ENCODE assay signal across 1 cellular context in the genomic region with DNA sequence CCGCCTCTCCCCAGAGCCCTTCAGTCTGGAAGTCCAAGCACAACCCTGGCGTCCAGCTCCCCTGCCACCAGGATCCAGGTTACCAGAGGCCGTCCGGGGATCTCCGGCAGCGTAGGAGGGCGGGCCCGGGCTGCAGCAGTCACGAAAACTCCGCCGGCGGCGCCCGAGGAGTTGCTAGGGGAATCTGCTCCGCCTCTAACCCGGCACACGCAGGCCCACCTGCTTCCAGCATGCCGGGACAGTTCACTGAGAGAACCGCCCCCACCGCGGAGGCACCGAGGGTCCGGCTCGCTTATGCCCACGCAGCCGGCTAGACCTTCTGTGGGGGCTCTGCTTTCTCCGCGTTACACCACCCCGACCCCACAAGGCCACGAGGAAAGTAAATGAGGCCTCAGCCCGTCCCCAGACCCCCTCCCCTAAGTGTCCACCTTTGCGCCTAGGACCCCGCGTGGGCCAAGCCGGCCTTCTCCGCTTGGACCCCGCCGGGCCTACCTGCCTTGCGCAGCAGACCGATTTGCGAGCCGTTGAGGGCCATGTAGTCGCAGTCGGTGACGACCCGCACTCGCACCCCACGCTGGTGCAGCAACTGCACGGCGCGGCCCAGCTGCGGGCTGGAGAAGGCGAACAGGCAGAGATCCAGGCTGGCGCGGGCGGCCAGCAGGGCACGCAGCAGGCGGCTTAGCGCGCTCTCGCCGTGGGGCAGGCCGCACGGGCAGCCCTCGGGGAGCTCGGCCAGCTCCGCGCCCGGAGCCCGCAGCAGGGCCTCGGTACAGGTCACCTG.
TF ChIP-seq lines count a peak whose summit lies in the region.

No MANE protein-coding gene starts in this region.

TF ChIP-seq in A549, 52 proteins besides CTCF, POLR2A, EP300 and RAD21 (continued from another document):
- TF ChIP-seq REST (IDR thresholded peaks at IDR 0.05) (no peak), RNF2 (IDR thresholded peaks at IDR 0.05; ENCODE audit: borderline replicate concordance, low read depth) (0 out of 2 replicates have a peak, but pooled peaks have one; percentile 80)
